8 cellular contexts compared by ENCODE assay signal in the genomic region with DNA sequence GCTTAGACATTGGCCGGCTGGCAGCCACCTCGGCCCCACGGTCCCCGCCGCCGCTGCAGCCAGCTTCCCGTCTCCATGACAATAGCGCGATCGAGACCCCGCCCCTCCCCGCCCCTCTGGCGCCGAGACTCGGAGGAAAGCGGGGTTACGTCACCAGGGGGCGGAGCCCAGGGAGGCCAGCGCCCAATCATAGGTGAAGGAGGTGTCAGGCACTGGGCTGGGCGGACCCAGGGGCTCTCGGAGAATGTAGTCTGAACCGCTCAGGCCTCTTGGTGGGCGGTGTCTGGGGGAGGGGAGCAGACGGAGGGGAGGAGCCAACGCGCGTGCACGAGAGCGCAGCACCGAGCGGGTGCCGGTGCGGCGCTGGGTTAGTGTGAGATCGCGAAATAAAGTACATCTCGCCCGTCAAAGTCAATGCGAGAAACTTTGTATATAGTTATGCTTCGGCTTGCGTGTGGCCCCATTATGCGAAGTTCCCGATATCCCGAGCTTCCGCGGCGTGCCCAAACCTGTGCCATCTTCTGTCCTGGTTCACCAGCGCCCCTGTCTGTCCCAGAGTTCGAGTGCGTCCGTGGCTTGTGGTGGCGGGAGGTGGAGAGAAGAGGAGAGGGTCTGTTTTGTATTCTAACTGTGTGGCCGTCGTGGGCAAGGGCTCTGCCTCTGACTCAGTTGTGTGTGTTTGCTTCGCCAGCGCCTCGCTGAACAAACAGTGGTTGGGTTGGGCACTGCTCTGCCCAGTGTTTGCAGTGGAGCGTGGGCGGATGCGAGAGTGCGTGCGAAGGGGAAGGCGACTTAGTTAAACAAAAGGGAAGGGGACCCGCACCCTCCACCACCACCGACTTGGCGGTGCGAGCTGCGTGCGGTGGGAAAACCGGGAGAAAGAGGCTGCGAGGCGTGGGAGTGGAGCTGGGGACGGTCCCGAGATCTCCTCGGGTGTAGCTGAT. TPM values are rescaled to one million over a fixed set of nuclear protein-coding genes. Genes with fewer than 3 reads are reported as not detected.
DNase-seq lines count a peak whose midpoint lies in the region; ATAC-seq and TF ChIP-seq lines count a peak whose summit lies in the region.

No MANE protein-coding gene starts in this region.

- DNase-seq in AG09319 (ENCODE audit: extremely low read depth, low read depth), result peak; percentile 96
- peak; percentile 90 for DNase-seq in NCI-H345 treated with DMSO at 0.1 percent for 48 hours (lab: John Stamatoyannopoulos, UW; ENCODE audit: unreplicated experiment)
- peak; percentile 86 for DNase-seq in activated CD4-positive, alpha-beta T cell treated with anti-CD3 and anti-CD28 coated beads for 1 hour
- DNase-seq in choroid plexus epithelial cell (ENCODE audit: low read depth), result peak; percentile 99
- DNase-seq in left colon, result peak; percentile 98 to 100
- DNase-seq in stimulated activated CD4-positive, alpha-beta T cell treated with anti-CD3 and anti-CD28 coated beads, Interleukin-1b, Interleukin-23, amount 100 ng/mL, for 48 hours, result peak; percentile 97

- ATAC-seq in GM19023 (IDR thresholded peaks at IDR 0.05; ENCODE audit: unreplicated experiment), result peak; percentile 90
- peak; percentile 96 for ATAC-seq in HG03342 (IDR thresholded peaks at IDR 0.05; ENCODE audit: unreplicated experiment)
- ATAC-seq in left colon, result peak; percentile 92

- TF ChIP-seq CTCF in AG09319 (IDR thresholded peaks at IDR 0.05; ENCODE audit: low read depth, low read length) (no peak; the same call in 1 of the 2 replicates), choroid plexus epithelial cell (conservative IDR thresholded peaks at IDR 0.05; ENCODE audit: low read depth, low read length) (peak; percentile 30)

- intact Hi-C loops in left colon (cut with DNase I, micrococcal nuclease), result no loop called here

- peak overlapping the region; percentile 68 for H3K4me3 ChIP-seq in choroid plexus epithelial cell (ENCODE audit: low read depth, low read length)

RNA-seq across cellular contexts. Expression of gene IRX5, which starts 1.3 kb away (rescaled TPM):
- not detected for total RNA-seq in left colon

Comparison
In these comparisons a context has a peak if more than half of its experiments do, and no peak if none do; other contexts are left out.
1. Peak in every context shown above with its lines: DNase-seq, ATAC-seq and H3K4me3 ChIP-seq.